In the genomic region with DNA sequence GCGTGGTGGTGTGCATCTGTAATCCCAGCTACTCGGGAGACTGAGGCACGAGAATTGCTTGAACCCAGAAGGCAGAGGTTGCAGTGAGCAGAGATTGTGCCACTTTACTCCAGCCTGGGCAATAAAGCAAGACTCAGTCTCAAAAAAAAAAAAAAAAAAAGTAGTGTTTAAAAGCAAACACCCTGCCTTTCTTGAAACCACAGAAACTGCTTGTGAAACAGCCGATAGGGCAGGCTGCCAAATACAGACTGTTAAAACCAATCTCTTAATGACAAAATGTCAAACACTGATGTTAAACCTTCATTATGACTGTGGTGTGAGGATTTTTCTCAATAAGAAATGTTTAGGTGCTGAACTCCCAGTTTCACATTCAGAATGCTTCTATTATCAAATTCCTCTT, we compare ENCODE assay signal across 8 cellular contexts. TPM values are rescaled to one million over a fixed set of nuclear protein-coding genes. Genes with fewer than 3 reads are reported as not detected.
A peak's percentile ranks its signal among the peaks of the same experiment; 100 is the strongest.
DNase-seq lines count a peak whose midpoint lies in the region; ATAC-seq and TF ChIP-seq lines count a peak whose summit lies in the region.

No MANE protein-coding gene starts in this region.

- H3K79me2 ChIP-seq in KMS-11 (ENCODE audit: insufficient read depth, low read depth), result peaks cover 56% of the 10 kb centered on the region

- DNase-seq in activated CD4-positive, alpha-beta T cell treated with anti-CD3 and anti-CD28 coated beads, Interleukin-2, amount 10 ng/mL, durations not matched to agents 24 days and 14 days, result peak; percentile 89
- DNase-seq in effector CD4-positive, alpha-beta T cell, result peak; percentile 64
- peak; percentile 79 to 80 for DNase-seq in stimulated activated CD4-positive, alpha-beta T cell treated with anti-CD3 and anti-CD28 coated beads, Interleukin-2, amount 100 ng/mL, for 24 hours
- DNase-seq in ACHN (no peak), putamen (ENCODE audit: low spot score) (no peak), NCI-H1436 (lab: John Stamatoyannopoulos, UW) (no peak)

- in situ Hi-C loops in ACHN (cut with HindIII; ENCODE audit: low pct_ligation_motif_present, low pct_unique_long_range_greater_than_20kb, low sequenced_read_pairs), result no loop called here

- H3K9me3 Mint-ChIP-seq in activated CD4-positive, alpha-beta T cell treated with anti-CD3 and anti-CD28 coated beads, Interleukin-2, amount 10 ng/mL, durations not matched to agents 24 days and 14 days, result no peaks in the 10 kb centered on the region

- peaks cover 11% of the 10 kb centered on the region; the same call in 1 of the 2 replicates for H4K20me1 ChIP-seq in KMS-11 (ENCODE audit: insufficient read depth)

- no peaks in the 10 kb centered on the region for H3K27me3 ChIP-seq in KMS-11 (ENCODE audit: insufficient read depth, low read depth)

- no peak overlapping the region for H2AFZ ChIP-seq in KMS-11 (ENCODE audit: low read depth)

- H3K4me1 Mint-ChIP-seq in activated CD4-positive, alpha-beta T cell treated with anti-CD3 and anti-CD28 coated beads, Interleukin-2, amount 10 ng/mL, durations not matched to agents 24 days and 14 days, result peaks cover 63% of the 10 kb centered on the region

- TF ChIP-seq CTCF in KMS-11 (conservative IDR thresholded peaks at IDR 0.05; ENCODE audit: low read depth, low read length), result no peak

- intact Hi-C loops in activated CD4-positive, alpha-beta T cell treated with anti-CD3 and anti-CD28 coated beads, Interleukin-2, amount 10 ng/mL, durations not matched to agents 24 days and 14 days (cut with micrococcal nuclease), result loop anchor here (1.0 kb wide), 1 partner anchor 26 kb away; no protein-coding TSS in a partner anchor

- H3K4me3 ChIP-seq in KMS-11 (IDR thresholded peaks at IDR 0.05; ENCODE audit: insufficient read depth, low read depth, low read length), result no peak overlapping the region

- H3K4me1 ChIP-seq in KMS-11 (ENCODE audit: low read depth, poor library complexity, severe bottlenecking), result peaks cover 92% of the 10 kb centered on the region

- H3K4me2 ChIP-seq in KMS-11, result peak overlapping the region; percentile 51

- peak overlapping the region; percentile 57; the same call in 1 of the 2 replicates for H3K27ac ChIP-seq in KMS-11

- no peaks in the 10 kb centered on the region for H3K27me3 Mint-ChIP-seq in activated CD4-positive, alpha-beta T cell treated with anti-CD3 and anti-CD28 coated beads, Interleukin-2, amount 10 ng/mL, durations not matched to agents 24 days and 14 days

- no peak overlapping the region; the same call in 1 of the 2 replicates for H3K9ac ChIP-seq in KMS-11

- H3K36me3 Mint-ChIP-seq in activated CD4-positive, alpha-beta T cell treated with anti-CD3 and anti-CD28 coated beads, Interleukin-2, amount 10 ng/mL, durations not matched to agents 24 days and 14 days (ENCODE audit: low read depth), result peaks cover 29% of the 10 kb centered on the region

- peak overlapping the region; percentile 64 for H3K4me3 Mint-ChIP-seq in activated CD4-positive, alpha-beta T cell treated with anti-CD3 and anti-CD28 coated beads, Interleukin-2, amount 10 ng/mL, durations not matched to agents 24 days and 14 days

- H3K27ac Mint-ChIP-seq in activated CD4-positive, alpha-beta T cell treated with anti-CD3 and anti-CD28 coated beads, Interleukin-2, amount 10 ng/mL, durations not matched to agents 24 days and 14 days, result peak overlapping the region; percentile 54

- H3K36me3 ChIP-seq in KMS-11 (ENCODE audit: insufficient read depth), result no peaks in the 10 kb centered on the region; the same call in 1 of the 2 replicates

- peak; percentile 65 for ATAC-seq in GM19372 (IDR thresholded peaks at IDR 0.05; ENCODE audit: low read depth, unreplicated experiment)

RNA-seq across cellular contexts. Expression of gene MARK2, which starts 27.3 kb away (rescaled TPM):
- 34.2 and 41.0 TPM in 2 replicates for total RNA-seq in activated CD4-positive, alpha-beta T cell treated with anti-CD3 and anti-CD28 coated beads, Interleukin-2, amount 10 ng/mL, durations not matched to agents 24 days and 14 days

RNA-seq across cellular contexts. Expression of gene RCOR2, which starts 50.8 kb away (rescaled TPM):
- total RNA-seq in activated CD4-positive, alpha-beta T cell treated with anti-CD3 and anti-CD28 coated beads, Interleukin-2, amount 10 ng/mL, durations not matched to agents 24 days and 14 days, result 0.26 and 0.28 TPM in 2 replicates

RNA-seq across cellular contexts. Expression of gene SPINDOC, which starts 53.0 kb away (rescaled TPM):
- 60.2 and 65.8 TPM in 2 replicates for total RNA-seq in activated CD4-positive, alpha-beta T cell treated with anti-CD3 and anti-CD28 coated beads, Interleukin-2, amount 10 ng/mL, durations not matched to agents 24 days and 14 days

Comparison
In these comparisons a context has a peak if more than half of its experiments do, and no peak if none do; other contexts are left out.
1. DNase-seq: peak in activated CD4-positive, alpha-beta T cell treated with anti-CD3 and anti-CD28 coated beads, Interleukin-2, amount 10 ng/mL, durations not matched to agents 24 days and 14 days (single experiment), effector CD4-positive, alpha-beta T cell (single experiment) and stimulated activated CD4-positive, alpha-beta T cell treated with anti-CD3 and anti-CD28 coated beads, Interleukin-2, amount 100 ng/mL, for 24 hours (2 of 2); none in ACHN (single experiment), putamen (single experiment) and NCI-H1436 (single experiment).